ENCODE assay signal across 2 cellular contexts in the genomic region with DNA sequence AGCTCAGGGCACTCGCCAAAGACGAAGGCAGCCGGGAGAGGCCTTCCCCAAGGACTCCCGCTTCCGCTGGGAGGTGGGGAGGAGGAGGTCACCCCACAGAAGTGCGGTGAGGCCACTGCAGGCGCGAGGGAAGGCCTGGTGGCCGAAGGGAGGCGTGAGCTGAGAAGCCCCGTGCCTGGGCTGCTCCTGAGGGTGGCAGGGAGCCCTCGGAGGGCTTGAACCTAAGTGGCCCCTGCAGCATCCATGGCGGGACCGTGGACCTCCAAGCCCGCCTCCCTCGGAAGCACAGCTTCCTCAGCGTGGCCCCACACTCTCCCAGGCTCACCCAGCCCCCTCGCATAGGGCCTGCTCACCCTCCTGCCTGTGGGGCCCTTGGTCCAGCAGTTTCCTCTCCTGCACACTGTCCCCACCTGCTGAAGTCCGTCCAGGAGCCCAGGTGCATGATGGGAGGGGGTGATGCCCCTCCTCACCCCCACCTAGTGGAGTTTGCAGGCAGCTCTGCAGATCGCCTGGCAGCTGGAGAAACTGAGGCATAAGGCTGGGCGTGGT.
TF ChIP-seq lines count a peak whose summit lies in the region.

No MANE protein-coding gene starts in this region.

TF ChIP-seq in A549, 52 proteins besides CTCF, POLR2A, EP300 and RAD21:
- no peak for TF ChIP-seq EHF (CRISPR knock-in tag; IDR thresholded peaks at IDR 0.05)
- no peak for TF ChIP-seq NPAS2 (CRISPR knock-in tag; IDR thresholded peaks at IDR 0.05; ENCODE audit: borderline replicate concordance)
- TF ChIP-seq JUN (IDR thresholded peaks at IDR 0.05): no peak
- no peak for TF ChIP-seq RNF2 (IDR thresholded peaks at IDR 0.05; ENCODE audit: borderline replicate concordance, low read depth)
- TF ChIP-seq HOXB13 (CRISPR knock-in tag; IDR thresholded peaks at IDR 0.05; ENCODE audit: low read depth): no peak
- no peak for TF ChIP-seq SMC3 (IDR thresholded peaks at IDR 0.05)
- TF ChIP-seq GATA3 (IDR thresholded peaks at IDR 0.05; ENCODE audit: borderline replicate concordance): no peak
- TF ChIP-seq, protein P1, sequence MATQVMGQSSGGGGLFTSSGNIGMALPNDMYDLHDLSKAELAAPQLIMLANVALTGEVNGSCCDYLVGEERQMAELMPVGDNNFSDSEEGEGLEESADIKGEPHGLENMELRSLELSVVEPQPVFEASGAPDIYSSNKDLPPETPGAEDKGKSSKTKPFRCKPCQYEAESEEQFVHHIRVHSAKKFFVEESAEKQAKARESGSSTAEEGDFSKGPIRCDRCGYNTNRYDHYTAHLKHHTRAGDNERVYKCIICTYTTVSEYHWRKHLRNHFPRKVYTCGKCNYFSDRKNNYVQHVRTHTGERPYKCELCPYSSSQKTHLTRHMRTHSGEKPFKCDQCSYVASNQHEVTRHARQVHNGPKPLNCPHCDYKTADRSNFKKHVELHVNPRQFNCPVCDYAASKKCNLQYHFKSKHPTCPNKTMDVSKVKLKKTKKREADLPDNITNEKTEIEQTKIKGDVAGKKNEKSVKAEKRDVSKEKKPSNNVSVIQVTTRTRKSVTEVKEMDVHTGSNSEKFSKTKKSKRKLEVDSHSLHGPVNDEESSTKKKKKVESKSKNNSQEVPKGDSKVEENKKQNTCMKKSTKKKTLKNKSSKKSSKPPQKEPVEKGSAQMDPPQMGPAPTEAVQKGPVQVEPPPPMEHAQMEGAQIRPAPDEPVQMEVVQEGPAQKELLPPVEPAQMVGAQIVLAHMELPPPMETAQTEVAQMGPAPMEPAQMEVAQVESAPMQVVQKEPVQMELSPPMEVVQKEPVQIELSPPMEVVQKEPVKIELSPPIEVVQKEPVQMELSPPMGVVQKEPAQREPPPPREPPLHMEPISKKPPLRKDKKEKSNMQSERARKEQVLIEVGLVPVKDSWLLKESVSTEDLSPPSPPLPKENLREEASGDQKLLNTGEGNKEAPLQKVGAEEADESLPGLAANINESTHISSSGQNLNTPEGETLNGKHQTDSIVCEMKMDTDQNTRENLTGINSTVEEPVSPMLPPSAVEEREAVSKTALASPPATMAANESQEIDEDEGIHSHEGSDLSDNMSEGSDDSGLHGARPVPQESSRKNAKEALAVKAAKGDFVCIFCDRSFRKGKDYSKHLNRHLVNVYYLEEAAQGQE (IDR thresholded peaks at IDR 0.05): no peak
- TF ChIP-seq EHMT2 (IDR thresholded peaks at IDR 0.05; ENCODE audit: low read depth): no peak
- no peak for TF ChIP-seq JUNB (IDR thresholded peaks at IDR 0.05)
TF ChIP-seq in A549: peak in this region for 0.

TF ChIP-seq in H1, 55 proteins besides CTCF, POLR2A, EP300 and RAD21:
- TF ChIP-seq TCF12 (IDR thresholded peaks at IDR 0.05; ENCODE audit: low read depth, low read length): no peak
- no peak for TF ChIP-seq CTBP2 (IDR thresholded peaks at IDR 0.05; ENCODE audit: borderline replicate concordance, insufficient read depth, insufficient read length, low read length)
- no peak for TF ChIP-seq CEBPB (IDR thresholded peaks at IDR 0.05; ENCODE audit: low read depth, low read length)
- no peak for TF ChIP-seq SP1 (IDR thresholded peaks at IDR 0.05; ENCODE audit: low read depth, low read length)
- TF ChIP-seq, protein P2, sequence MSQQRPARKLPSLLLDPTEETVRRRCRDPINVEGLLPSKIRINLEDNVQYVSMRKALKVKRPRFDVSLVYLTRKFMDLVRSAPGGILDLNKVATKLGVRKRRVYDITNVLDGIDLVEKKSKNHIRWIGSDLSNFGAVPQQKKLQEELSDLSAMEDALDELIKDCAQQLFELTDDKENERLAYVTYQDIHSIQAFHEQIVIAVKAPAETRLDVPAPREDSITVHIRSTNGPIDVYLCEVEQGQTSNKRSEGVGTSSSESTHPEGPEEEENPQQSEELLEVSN (IDR thresholded peaks at IDR 0.05): no peak
- TF ChIP-seq TBP (IDR thresholded peaks at IDR 0.05; ENCODE audit: low read depth, low read length): no peak
- TF ChIP-seq SUZ12 (IDR thresholded peaks at IDR 0.05; ENCODE audit: low read length): no peak
- no peak for TF ChIP-seq SP4 (IDR thresholded peaks at IDR 0.05; ENCODE audit: low read length)
- no peak for TF ChIP-seq POU5F1 (IDR thresholded peaks at IDR 0.05; ENCODE audit: low read depth, low read length)
- no peak for TF ChIP-seq RXRA (IDR thresholded peaks at IDR 0.05; ENCODE audit: insufficient read depth, low read depth, low read length)
- no peak for TF ChIP-seq ZNF274 (IDR thresholded peaks at IDR 0.05; ENCODE audit: borderline replicate concordance, extremely low read depth, low read length)
- no peak for TF ChIP-seq RNF2 (IDR thresholded peaks at IDR 0.05; ENCODE audit: borderline replicate concordance, low read depth, low read length, missing control alignments, poor library complexity, severe bottlenecking)
- no peak for TF ChIP-seq SIX5 (IDR thresholded peaks at IDR 0.05; ENCODE audit: low read depth, low read length)
- TF ChIP-seq CHD2 (IDR thresholded peaks at IDR 0.05; ENCODE audit: low read length): no peak
- TF ChIP-seq TEAD4 (IDR thresholded peaks at IDR 0.05; ENCODE audit: low read depth, low read length): no peak
- no peak for TF ChIP-seq TAF7 (optimal IDR thresholded peaks at IDR 0.05; ENCODE audit: borderline replicate concordance, low read depth, low read length)
- TF ChIP-seq EGR1 (IDR thresholded peaks at IDR 0.05; ENCODE audit: borderline replicate concordance, low read depth, low read length): no peak
- TF ChIP-seq BACH1 (IDR thresholded peaks at IDR 0.05; ENCODE audit: low read length): no peak
- TF ChIP-seq FOSL1 (IDR thresholded peaks at IDR 0.05; ENCODE audit: insufficient read depth, low read depth, low read length): no peak
